Comparison of ENCODE assay signal across 32 cellular contexts in genomic region chr12:64828713-64829112, GRCh38.
"Had no signal": no experiment of that assay in that cellular context is flagged by ENCODE, and none has a peak within 500 bp of the region (broad histone marks: within the 10 kb centered on the region; RNA-seq: fewer than 3 reads in every experiment).

No MANE protein-coding gene starts in this region.

- H3K27ac ChIP-seq: adrenal gland, ascending aorta, body of pancreas, brain microvascular endothelial cell, breast epithelium, cardiac muscle cell had no signal

- H3K27me3 ChIP-seq: body of pancreas had no signal

- H3K36me3 ChIP-seq: adrenal gland, ascending aorta, brain microvascular endothelial cell, breast epithelium, cardiac muscle cell had no signal

- FAIRE-seq: astrocyte, bronchial epithelial cell had no signal

- ATAC-seq: activated naive CD4-positive, alpha-beta T cell treated with anti-CD3 and anti-CD28 coated beads, Interleukin-2, amount 50 U/mL, for 72 hours; activated naive CD8-positive, alpha-beta T cell treated with anti-CD3 and anti-CD28 coated beads, Interleukin-2, amount 50 U/mL, for 24 hours; activated T-cell treated with anti-CD3 and anti-CD28 coated beads, Interleukin-2, amount 50 U/mL, for 4 hours; activated T-cell treated with anti-CD3 and anti-CD28 coated beads, Interleukin-2, amount 50 U/mL, for 72 hours; activated T-helper 17 cell treated with anti-CD3 and anti-CD28 coated beads, Interleukin-2, amount 50 U/mL, for 72 hours; body of pancreas had no signal

- H3K9me3 ChIP-seq: adrenal gland, ascending aorta, body of pancreas, breast epithelium had no signal

- H3K4me3 ChIP-seq: adrenal gland, ascending aorta, body of pancreas, breast epithelium, cardiac muscle cell had no signal

- DNase-seq: activated effector memory CD4-positive, alpha-beta T cell treated with anti-CD3 and anti-CD28 coated beads, Interleukin-2, amount 50 U/mL, for 16 hours; activated effector memory CD4-positive, alpha-beta T cell treated with Interleukin-2 at 50 U/mL for 16 hours; activated gamma-delta T cell; activated gamma-delta T cell treated with Interleukin-2 at 50 U/mL for 16 hours; activated naive CD4-positive, alpha-beta T cell; activated naive CD4-positive, alpha-beta T cell treated with anti-CD3 and anti-CD28 coated beads for 36 hours; activated naive CD4-positive, alpha-beta T cell treated with anti-CD3 and anti-CD28 coated beads, Interleukin-2, amount 10 ng/mL, durations not matched to agents 7 days and 5 days; activated naive CD4-positive, alpha-beta T cell treated with anti-CD3 and anti-CD28 coated beads, Interleukin-2, amount 50 U/mL, for 16 hours; activated naive CD4-positive, alpha-beta T cell treated with Interleukin-2 at 50 U/mL for 16 hours; activated naive CD8-positive, alpha-beta T cell treated with anti-CD3 and anti-CD28 coated beads for 36 hours; activated naive CD8-positive, alpha-beta T cell treated with anti-CD3 and anti-CD28 coated beads, Interleukin-2, amount 10 ng/mL, durations not matched to agents 7 days and 5 days; activated naive CD8-positive, alpha-beta T cell treated with anti-CD3 and anti-CD28 coated beads, Interleukin-2, amount 50 U/mL, for 24 hours; activated T-cell treated with anti-CD3 and anti-CD28 coated beads, Interleukin-2, amount 50 U/mL, for 1 hour; activated T-cell treated with anti-CD3 and anti-CD28 coated beads, Interleukin-2, amount 50 U/mL, for 24 hours; activated T-cell treated with anti-CD3 and anti-CD28 coated beads, Interleukin-2, amount 50 U/mL, for 4 hours; activated T-cell treated with anti-CD3 and anti-CD28 coated beads, Interleukin-2, amount 50 U/mL, for 48 hours; activated T-cell treated with anti-CD3 and anti-CD28 coated beads, Interleukin-2, amount 50 U/mL, for 72 hours; adrenal gland; amniotic stem cell; amygdala; aorta; body of pancreas; brain microvascular endothelial cell; central memory CD4-positive, alpha-beta T cell; cerebellar nuclear complex had no signal
